ENCODE assay signal across 9 cellular contexts in the genomic region with DNA sequence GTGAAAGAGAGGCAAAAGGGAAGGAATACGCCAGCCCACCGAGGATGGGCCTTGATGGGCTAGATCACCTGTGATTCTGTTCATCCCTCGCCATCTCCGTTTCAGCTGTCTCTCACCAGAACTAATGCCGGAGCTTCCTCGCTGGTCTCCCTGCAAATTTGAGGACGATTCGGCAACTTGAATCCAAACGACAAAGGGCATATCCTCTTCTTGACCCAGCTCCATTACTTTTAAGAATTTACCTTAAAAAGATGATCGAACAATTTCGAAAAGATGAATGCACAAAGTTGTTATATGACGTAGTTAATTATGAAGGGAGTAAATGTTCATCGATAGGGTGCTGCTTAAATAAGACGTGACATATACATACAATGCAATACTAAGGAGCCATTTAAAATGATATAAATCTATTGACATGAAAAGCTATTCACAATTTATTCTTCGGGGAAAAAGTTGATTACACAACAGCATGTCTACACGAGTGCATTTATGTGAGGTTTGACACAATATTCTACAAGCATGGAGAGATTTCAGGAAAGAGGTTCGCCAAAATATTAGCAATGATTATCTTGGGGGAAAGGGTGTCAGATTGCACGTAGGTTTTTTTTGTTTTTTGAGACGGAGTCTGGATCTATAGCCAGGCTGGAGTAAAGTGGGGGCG. TPM values are rescaled to one million over a fixed set of nuclear protein-coding genes. Genes with fewer than 3 reads are reported as not detected.
DNase-seq lines count a peak whose midpoint lies in the region; ATAC-seq lines count a peak whose summit lies in the region.
"Had no signal": no experiment of that assay in that cellular context is flagged by ENCODE, and none has a peak within 500 bp of the region (broad histone marks: within the 10 kb centered on the region; RNA-seq: fewer than 3 reads in every experiment).

No MANE protein-coding gene starts in this region.

- H3K36me3 ChIP-seq in HUES64 (ENCODE audit: insufficient read depth, low read length) = no peaks in the 10 kb centered on the region

- peak overlapping the region; percentile 59 for H3K9ac ChIP-seq in HUES64 (ENCODE audit: low read depth, low read length)

- no peaks in the 10 kb centered on the region for H3K9me3 ChIP-seq in HUES64 (ENCODE audit: insufficient read depth, low read depth, low read length)

- H3K4me3 Mint-ChIP-seq in central memory CD8-positive, alpha-beta T cell = peak overlapping the region; percentile 81
- H3K4me3 Mint-ChIP-seq in natural killer cell treated with Interleukin-12 subunit alpha and Interleukin-12 subunit beta and Interleukin-15 and Interleukin-18, amount 100 ng/mL, for 72 hours = peak overlapping the region; percentile 96

- H3K9me3 Mint-ChIP-seq in central memory CD8-positive, alpha-beta T cell = no peaks in the 10 kb centered on the region
- no peaks in the 10 kb centered on the region for H3K9me3 Mint-ChIP-seq in natural killer cell treated with Interleukin-12 subunit alpha and Interleukin-12 subunit beta and Interleukin-15 and Interleukin-18, amount 100 ng/mL, for 72 hours

- no peak for ATAC-seq in central memory CD8-positive, alpha-beta T cell (replicated peaks; ENCODE audit: extremely low read depth, poor library complexity, severe bottlenecking)
- ATAC-seq in natural killer cell treated with Interleukin-12 subunit alpha and Interleukin-12 subunit beta and Interleukin-15 and Interleukin-18, amount 100 ng/mL, for 72 hours = no peak
- ATAC-seq in HG03565 (IDR thresholded peaks at IDR 0.05; ENCODE audit: unreplicated experiment) = no peak

- H3K36me3 Mint-ChIP-seq in central memory CD8-positive, alpha-beta T cell (ENCODE audit: insufficient read depth) = peaks cover 14% of the 10 kb centered on the region
- H3K36me3 Mint-ChIP-seq in natural killer cell treated with Interleukin-12 subunit alpha and Interleukin-12 subunit beta and Interleukin-15 and Interleukin-18, amount 100 ng/mL, for 72 hours = no peaks in the 10 kb centered on the region

- H3K4me3 ChIP-seq in HUES64 (ENCODE audit: low read length) = peak overlapping the region; percentile 71

- no peaks in the 10 kb centered on the region for H3K27me3 Mint-ChIP-seq in central memory CD8-positive, alpha-beta T cell
- H3K27me3 Mint-ChIP-seq in natural killer cell treated with Interleukin-12 subunit alpha and Interleukin-12 subunit beta and Interleukin-15 and Interleukin-18, amount 100 ng/mL, for 72 hours = no peaks in the 10 kb centered on the region

- DNase-seq in NCI-H2107 treated with DMSO at 0.1 percent for 48 hours (lab: John Stamatoyannopoulos, UW; ENCODE audit: unreplicated experiment) = peak; percentile 47
- DNase-seq in NCI-H2107 (lab: John Stamatoyannopoulos, UW) = no peak
- no peak for DNase-seq in central memory CD8-positive, alpha-beta T cell (ENCODE audit: low spot score in 2 of 2)
- no peak for DNase-seq in natural killer cell treated with Interleukin-12 subunit alpha and Interleukin-12 subunit beta and Interleukin-15 and Interleukin-18, amount 100 ng/mL, for 72 hours (ENCODE audit: low spot score)
- no peak for DNase-seq in MV-4-11 (lab: John Stamatoyannopoulos, UW)
- no peak for DNase-seq in mucosa of gallbladder (ENCODE audit: low spot score)

- peak overlapping the region; percentile 84 for H3K27ac Mint-ChIP-seq in central memory CD8-positive, alpha-beta T cell (ENCODE audit: low read depth)
- peak overlapping the region; percentile 79 to 97 for H3K27ac Mint-ChIP-seq in natural killer cell treated with Interleukin-12 subunit alpha and Interleukin-12 subunit beta and Interleukin-15 and Interleukin-18, amount 100 ng/mL, for 72 hours

- H3K4me1 ChIP-seq in HUES64 (ENCODE audit: insufficient read depth, low read length) = peaks cover 27% of the 10 kb centered on the region

- H3K4me1 Mint-ChIP-seq in central memory CD8-positive, alpha-beta T cell = peaks cover 31% of the 10 kb centered on the region
- peaks cover 23 to 25% of the 10 kb centered on the region in 2 donors for H3K4me1 Mint-ChIP-seq in natural killer cell treated with Interleukin-12 subunit alpha and Interleukin-12 subunit beta and Interleukin-15 and Interleukin-18, amount 100 ng/mL, for 72 hours (ENCODE audit: low read depth in 2 of 2)

- H3K27ac ChIP-seq in HUES64 (ENCODE audit: low read depth, low read length) = 0 out of 2 replicates have a peak overlapping the region, but pooled peaks have one; percentile 17

- WGBS in HUES64 = 45% methylated on average over 17 of the region's 20 CpGs

- H3K27me3 ChIP-seq in HUES64 (ENCODE audit: insufficient read depth, low read length) = no peaks in the 10 kb centered on the region

RNA-seq across cellular contexts. Expression of a gene that starts 0.9 kb away (rescaled TPM):
- 15.0 TPM for polyA plus RNA-seq in HUES64 (2013, experiment 1 of 2)
- polyA plus RNA-seq in HUES64 (2013, experiment 2 of 2) = 16.7 TPM
- 10 to 100 TPM; 15.2 to 17.2 TPM for total RNA-seq in natural killer cell treated with Interleukin-12 subunit alpha and Interleukin-12 subunit beta and Interleukin-15 and Interleukin-18, amount 100 ng/mL, for 72 hours
- total RNA-seq in mucosa of gallbladder = 50.2 TPM

RNA-seq across cellular contexts. Expression of a gene that starts 47.5 kb away (rescaled TPM):
- polyA plus RNA-seq in HUES64 (2013, experiment 1 of 2) = 10.6 TPM
- polyA plus RNA-seq in HUES64 (2013, experiment 2 of 2) = 17.1 TPM
- 1 to 10 TPM in 1 of 2 donors, under 1 TPM in 1; 0.45 to 3.2 TPM for total RNA-seq in natural killer cell treated with Interleukin-12 subunit alpha and Interleukin-12 subunit beta and Interleukin-15 and Interleukin-18, amount 100 ng/mL, for 72 hours
- 58.1 TPM for total RNA-seq in mucosa of gallbladder
- total RNA-seq: Daoy had no signal

Comparison
In these comparisons a context has a peak if more than half of its experiments do, and no peak if none do; other contexts are left out.
1. RNA of a gene that starts 47.5 kb away (total RNA-seq): 58.1 TPM in mucosa of gallbladder (single experiment); 0.45 to 3.2 TPM in natural killer cell treated with Interleukin-12 subunit alpha and Interleukin-12 subunit beta and Interleukin-15 and Interleukin-18, amount 100 ng/mL, for 72 hours; every median in the first group is over 10 times any median in the second.